13 cellular contexts compared by ENCODE assay signal in genomic region chr9:100554935-100555401, GRCh38. TPM values are rescaled to one million over a fixed set of nuclear protein-coding genes. Genes with fewer than 3 reads are reported as not detected.
A peak's percentile ranks its signal among the peaks of the same experiment; 100 is the strongest.
DNase-seq lines count a peak whose midpoint lies in the region; ATAC-seq, FAIRE-seq and TF ChIP-seq lines count a peak whose summit lies in the region.
"Had no signal": no experiment of that assay in that cellular context is flagged by ENCODE, and none has a peak within 500 bp of the region (broad histone marks: within the 10 kb centered on the region; RNA-seq: fewer than 3 reads in every experiment).

No MANE protein-coding gene starts in this region.

- no peak for FAIRE-seq in HTR-8/SVneo (lab: Jason Lieb, UNC)

- CTCF ChIA-PET in RWPE1 (lab: Yijun Ruan, JAX), result no interaction called here

- peak; percentile 67 for ATAC-seq in GM19395 (IDR thresholded peaks at IDR 0.05; ENCODE audit: unreplicated experiment)
- ATAC-seq in HG03175 (IDR thresholded peaks at IDR 0.05; ENCODE audit: unreplicated experiment), result peak; percentile 56

- POLR2A ChIA-PET in RWPE1 (lab: Yijun Ruan, JAX; ENCODE audit: low non-redundant PET), result no interaction called here

- TF ChIP-seq CTCF in RWPE1 (conservative IDR thresholded peaks at IDR 0.05; ENCODE audit: low read depth), result no peak

- no peak overlapping the region for H3K27ac ChIP-seq in RWPE1
- H3K27ac ChIP-seq: thoracic aorta had no signal

- DNase-seq in dermis blood vessel endothelial cell, result peak; percentile 15
- DNase-seq in skeletal muscle cell (ENCODE audit: low read depth), result peak; percentile 41
- no peak for DNase-seq in ureter (ENCODE audit: low spot score)
- no peak for DNase-seq in HTR-8/SVneo (ENCODE audit: insufficient read length, low spot score)
- no peak for DNase-seq in RWPE1 (ENCODE audit: low spot score)
- DNase-seq in EL, result no peak
- DNase-seq: cortex of kidney; NCI-H1417; OCI-M1; stimulated activated CD4-positive, alpha-beta T cell treated with anti-CD3 and anti-CD28 coated beads, Interleukin-1b, Interleukin-23, amount 100 ng/mL, for 48 hours had no signal

- no peak overlapping the region for H3K4me3 ChIP-seq in skeletal muscle cell (ENCODE audit: low read depth, low read length)
- H3K4me3 ChIP-seq: thoracic aorta had no signal

RNA-seq across cellular contexts. Expression of gene CAVIN4, which starts 22.9 kb away (rescaled TPM):
- total RNA-seq in dermis blood vessel endothelial cell (1.7 and 2.3 TPM in 2 replicates), ureter (0.52 TPM)

Comparison
In these comparisons a context has a peak if more than half of its experiments do, and no peak if none do; other contexts are left out.
1. DNase-seq: peak in dermis blood vessel endothelial cell (single experiment) and skeletal muscle cell (single experiment); none in ureter (single experiment), HTR-8/SVneo (single experiment), RWPE1 (single experiment) and EL (single experiment).